In the genomic region with DNA sequence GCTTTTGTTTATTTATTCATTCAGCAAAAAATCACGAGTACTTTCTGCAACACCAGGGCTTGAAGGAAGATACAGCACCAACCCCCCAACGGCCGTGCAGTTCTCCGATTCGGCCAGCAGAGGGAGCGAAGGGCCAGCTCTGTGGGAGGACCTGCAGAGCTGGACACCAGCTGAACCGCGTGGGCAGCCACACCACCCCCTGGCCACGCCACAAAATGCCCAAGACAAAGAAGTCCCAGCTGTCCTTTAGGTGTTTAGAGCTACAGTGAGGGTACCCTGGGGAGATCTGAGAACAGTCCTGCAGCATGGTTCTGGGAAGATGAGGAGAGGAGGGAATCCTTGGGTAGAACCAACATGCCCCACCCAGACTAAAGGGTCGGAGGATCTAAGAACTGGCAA, we compare ENCODE assay signal across 8 cellular contexts.
DNase-seq lines count a peak whose midpoint lies in the region; ATAC-seq and TF ChIP-seq lines count a peak whose summit lies in the region.

No MANE protein-coding gene starts in this region.

- H3K4me3 ChIP-seq in CD4-positive, alpha-beta memory T cell (ENCODE audit: low read length in 2 of 2) = no peak overlapping the region
- H3K4me3 ChIP-seq in SK-N-SH (ENCODE audit: low read depth in 2 of 2, low read length in 1 of 2) (peak overlapping the region in 1 of 2 experiments; percentile 10; a peak in 1 of 4 replicates), upper lobe of left lung (no peak overlapping the region)

- H3K4me2 ChIP-seq in SK-N-SH = no peak overlapping the region

- peak overlapping the region in 1 of 8 donors; percentile 23 for H3K4me3 Mint-ChIP-seq in CD4-positive, alpha-beta memory T cell
- H3K4me3 Mint-ChIP-seq in activated naive CD4-positive, alpha-beta T cell treated with anti-CD3 and anti-CD28 coated beads for 36 hours = no peak overlapping the region

- TF ChIP-seq CTCF in SK-N-SH (IDR thresholded peaks at IDR 0.05) = peak; percentile 96
- TF ChIP-seq CTCF in upper lobe of left lung (IDR thresholded peaks at IDR 0.05) = peak; percentile 88 to 99 (median 94)

- no peak overlapping the region for H2AFZ ChIP-seq in SK-N-SH (ENCODE audit: low read depth)

- DNase-seq in CD4-positive, alpha-beta memory T cell = peak; percentile 54 to 69 (median 58)
- peak; percentile 85 for DNase-seq in SK-N-SH
- DNase-seq in activated naive CD4-positive, alpha-beta T cell treated with anti-CD3 and anti-CD28 coated beads for 36 hours = peak; percentile 87
- DNase-seq in globus pallidus (ENCODE audit: low spot score) = peak; percentile 74
- peak; percentile 70 for DNase-seq in pons (ENCODE audit: low spot score)
- peak; percentile 84 to 89 for DNase-seq in upper lobe of left lung

- TF ChIP-seq POLR2A in upper lobe of left lung (IDR thresholded peaks at IDR 0.05) = no peak

- H3K36me3 ChIP-seq in CD4-positive, alpha-beta memory T cell (ENCODE audit: insufficient read depth, low read length) = no peaks in the 10 kb centered on the region
- no peaks in the 10 kb centered on the region for H3K36me3 ChIP-seq in SK-N-SH (replicated peaks in 1 of 2; ENCODE audit: control insufficient read depth in 1 of 2, insufficient read depth in 2 of 2, low read length in 1 of 2)
- no peaks in the 10 kb centered on the region for H3K36me3 ChIP-seq in upper lobe of left lung

- no peaks in the 10 kb centered on the region for H3K9me3 ChIP-seq in CD4-positive, alpha-beta memory T cell (ENCODE audit: control insufficient read depth in 1 of 2, low read length in 2 of 2)
- H3K9me3 ChIP-seq in SK-N-SH (no peaks in the 10 kb centered on the region), upper lobe of left lung (no peaks in the 10 kb centered on the region)

- no peaks in the 10 kb centered on the region for H3K9me3 Mint-ChIP-seq in CD4-positive, alpha-beta memory T cell
- H3K9me3 Mint-ChIP-seq in activated naive CD4-positive, alpha-beta T cell treated with anti-CD3 and anti-CD28 coated beads for 36 hours = no peaks in the 10 kb centered on the region

- peak overlapping the region in 3 of 7 donors; percentile 63 to 77 (median 73) for H3K27ac Mint-ChIP-seq in CD4-positive, alpha-beta memory T cell
- no peak overlapping the region for H3K27ac Mint-ChIP-seq in activated naive CD4-positive, alpha-beta T cell treated with anti-CD3 and anti-CD28 coated beads for 36 hours

- H3F3A ChIP-seq in SK-N-SH (replicated peaks; ENCODE audit: insufficient read depth) = peaks cover 4% of the 10 kb centered on the region

- TF ChIP-seq RAD21 in Ishikawa (IDR thresholded peaks at IDR 0.05; ENCODE audit: low read depth) = peak; percentile 97
- peak; percentile 96 for TF ChIP-seq RAD21 in SK-N-SH (IDR thresholded peaks at IDR 0.05; ENCODE audit: low read length)

- no peaks in the 10 kb centered on the region for H3K79me2 ChIP-seq in SK-N-SH (ENCODE audit: insufficient read depth)

- H3K27me3 ChIP-seq in CD4-positive, alpha-beta memory T cell (ENCODE audit: insufficient read depth, low read length) = no peaks in the 10 kb centered on the region
- H3K27me3 ChIP-seq in SK-N-SH (ENCODE audit: insufficient read depth) = no peaks in the 10 kb centered on the region
- H3K27me3 ChIP-seq in upper lobe of left lung = no peaks in the 10 kb centered on the region

- no peak overlapping the region for H3K9ac ChIP-seq in SK-N-SH

- intact Hi-C loops in CD4-positive, alpha-beta memory T cell (cut with micrococcal nuclease) = loop anchor here (1.0 to 2.0 kb wide), 5 partner anchors 82 to 432 kb away; a partner anchor contains a TSS
- intact Hi-C loops in activated naive CD4-positive, alpha-beta T cell treated with anti-CD3 and anti-CD28 coated beads for 36 hours (cut with micrococcal nuclease) = loop anchor here (1.0 to 2.0 kb wide), 7 partner anchors 83 to 432 kb away; a partner anchor contains a TSS

- CTCF ChIA-PET in CD4-positive, alpha-beta memory T cell (lab: Charles Lee; ENCODE audit: partially characterized antibody) = interaction anchor here (0.7 to 8.1 kb wide), 36 partner anchors 9 to 433 kb away, joined by 3 to 175 read pairs (median 4); a partner anchor contains a TSS
- CTCF ChIA-PET in SK-N-SH (lab: Yijun Ruan, JAX) = interaction anchor here (0.6 to 9.6 kb wide), 53 partner anchors 9 to 443 kb away, joined by 3 to 201 read pairs (median 5); a partner anchor contains a TSS
- CTCF ChIA-PET in activated naive CD4-positive, alpha-beta T cell treated with anti-CD3 and anti-CD28 coated beads for 36 hours (lab: Charles Lee) = interaction anchor here (0.7 to 4.4 kb wide), 36 partner anchors 9 to 434 kb away, joined by 3 to 19 read pairs (median 4); a partner anchor contains a TSS

- H3K36me3 Mint-ChIP-seq in CD4-positive, alpha-beta memory T cell = no peaks in the 10 kb centered on the region
- H3K36me3 Mint-ChIP-seq in activated naive CD4-positive, alpha-beta T cell treated with anti-CD3 and anti-CD28 coated beads for 36 hours (ENCODE audit: low read depth) = no peaks in the 10 kb centered on the region

- WGBS in SK-N-SH (ENCODE audit: low lambda C conversion rate) = 20% methylated on average over 5 of the region's 10 CpGs
- WGBS in upper lobe of left lung, 2 donors = 9 to 11% methylated on average over 10 of the region's 10 CpGs

- POLR2A ChIA-PET in CD4-positive, alpha-beta memory T cell (lab: Charles Lee; ENCODE audit: partially characterized antibody) = interaction anchor here (1.3 kb wide), 1 partner anchor 9 kb away, joined by 3 read pairs; no protein-coding TSS in a partner anchor
- POLR2A ChIA-PET in SK-N-SH (lab: Yijun Ruan, JAX) = no interaction called here

- no peaks in the 10 kb centered on the region for H4K20me1 ChIP-seq in SK-N-SH (ENCODE audit: insufficient read depth)

- TF ChIP-seq EP300 in Ishikawa (IDR thresholded peaks at IDR 0.05; ENCODE audit: borderline replicate concordance) (0 out of 2 replicates have a peak, but pooled peaks have one; percentile 13), SK-N-SH (IDR thresholded peaks at IDR 0.05; ENCODE audit: borderline replicate concordance in 1 of 2, low read depth in 1 of 2, low read length in 1 of 2) (no peak), upper lobe of left lung (IDR thresholded peaks at IDR 0.05) (no peak)

- ATAC-seq in GM19452 (IDR thresholded peaks at IDR 0.05; ENCODE audit: unreplicated experiment) (peak; percentile 73), upper lobe of left lung (ENCODE audit: low FRiP score in 2 of 2) (peak; percentile 92 to 96)

- no peak overlapping the region for H3K27ac ChIP-seq in CD4-positive, alpha-beta memory T cell (ENCODE audit: low read depth, low read length)
- no peak overlapping the region for H3K27ac ChIP-seq in SK-N-SH (ENCODE audit: low read depth in 2 of 2, low read length in 1 of 2)
- no peak overlapping the region for H3K27ac ChIP-seq in upper lobe of left lung

- H3K4me1 ChIP-seq in CD4-positive, alpha-beta memory T cell (ENCODE audit: insufficient read depth, low read length) = peaks cover 4% of the 10 kb centered on the region
- H3K4me1 ChIP-seq in SK-N-SH (ENCODE audit: control insufficient read depth in 1 of 2, insufficient read depth in 2 of 2, low read depth in 1 of 2, low read length in 1 of 2) (peaks cover 4% of the 10 kb centered on the region in 2 experiments; a peak in 1 of 4 replicates), upper lobe of left lung (peaks cover 0 to 8% (median 4%) of the 10 kb centered on the region in 4 donors)

- H3K9me2 ChIP-seq in SK-N-SH = no peaks in the 10 kb centered on the region

- peaks cover 4 to 11% (median 6%) of the 10 kb centered on the region in 4 donors for H3K4me1 Mint-ChIP-seq in CD4-positive, alpha-beta memory T cell
- peaks cover 3% of the 10 kb centered on the region for H3K4me1 Mint-ChIP-seq in activated naive CD4-positive, alpha-beta T cell treated with anti-CD3 and anti-CD28 coated beads for 36 hours (ENCODE audit: low read depth)

- no peaks in the 10 kb centered on the region for H3K27me3 Mint-ChIP-seq in CD4-positive, alpha-beta memory T cell
- no peaks in the 10 kb centered on the region for H3K27me3 Mint-ChIP-seq in activated naive CD4-positive, alpha-beta T cell treated with anti-CD3 and anti-CD28 coated beads for 36 hours (ENCODE audit: low read depth)

TF ChIP-seq in Ishikawa, 13 proteins besides CTCF, POLR2A, EP300 and RAD21 (continues in another document):
- TF ChIP-seq, protein P1, sequence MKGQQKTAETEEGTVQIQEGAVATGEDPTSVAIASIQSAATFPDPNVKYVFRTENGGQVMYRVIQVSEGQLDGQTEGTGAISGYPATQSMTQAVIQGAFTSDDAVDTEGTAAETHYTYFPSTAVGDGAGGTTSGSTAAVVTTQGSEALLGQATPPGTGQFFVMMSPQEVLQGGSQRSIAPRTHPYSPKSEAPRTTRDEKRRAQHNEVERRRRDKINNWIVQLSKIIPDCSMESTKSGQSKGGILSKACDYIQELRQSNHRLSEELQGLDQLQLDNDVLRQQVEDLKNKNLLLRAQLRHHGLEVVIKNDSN (IDR thresholded peaks at IDR 0.05) = no peak
- TF ChIP-seq, protein P2, sequence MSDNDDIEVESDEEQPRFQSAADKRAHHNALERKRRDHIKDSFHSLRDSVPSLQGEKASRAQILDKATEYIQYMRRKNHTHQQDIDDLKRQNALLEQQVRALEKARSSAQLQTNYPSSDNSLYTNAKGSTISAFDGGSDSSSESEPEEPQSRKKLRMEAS (IDR thresholded peaks at IDR 0.05) = peak; percentile 73
- no peak for TF ChIP-seq CREB1 (IDR thresholded peaks at IDR 0.05; ENCODE audit: low read depth)
- peak; percentile 63; the same call in 1 of the 2 replicates for TF ChIP-seq EGR1 (IDR thresholded peaks at IDR 0.05)
- TF ChIP-seq TAF1 (IDR thresholded peaks at IDR 0.05; ENCODE audit: low read depth) = no peak
- TF ChIP-seq TEAD4 (IDR thresholded peaks at IDR 0.05) = 0 out of 2 replicates have a peak, but pooled peaks have one; percentile 15
- TF ChIP-seq YY1 (IDR thresholded peaks at IDR 0.05; ENCODE audit: low read depth) = no peak

TF ChIP-seq in SK-N-SH, 30 proteins besides CTCF, POLR2A, EP300 and RAD21 (continues in another document):
- TF ChIP-seq, protein P3, sequence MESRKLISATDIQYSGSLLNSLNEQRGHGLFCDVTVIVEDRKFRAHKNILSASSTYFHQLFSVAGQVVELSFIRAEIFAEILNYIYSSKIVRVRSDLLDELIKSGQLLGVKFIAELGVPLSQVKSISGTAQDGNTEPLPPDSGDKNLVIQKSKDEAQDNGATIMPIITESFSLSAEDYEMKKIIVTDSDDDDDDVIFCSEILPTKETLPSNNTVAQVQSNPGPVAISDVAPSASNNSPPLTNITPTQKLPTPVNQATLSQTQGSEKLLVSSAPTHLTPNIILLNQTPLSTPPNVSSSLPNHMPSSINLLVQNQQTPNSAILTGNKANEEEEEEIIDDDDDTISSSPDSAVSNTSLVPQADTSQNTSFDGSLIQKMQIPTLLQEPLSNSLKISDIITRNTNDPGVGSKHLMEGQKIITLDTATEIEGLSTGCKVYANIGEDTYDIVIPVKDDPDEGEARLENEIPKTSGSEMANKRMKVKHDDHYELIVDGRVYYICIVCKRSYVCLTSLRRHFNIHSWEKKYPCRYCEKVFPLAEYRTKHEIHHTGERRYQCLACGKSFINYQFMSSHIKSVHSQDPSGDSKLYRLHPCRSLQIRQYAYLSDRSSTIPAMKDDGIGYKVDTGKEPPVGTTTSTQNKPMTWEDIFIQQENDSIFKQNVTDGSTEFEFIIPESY (IDR thresholded peaks at IDR 0.05; ENCODE audit: borderline replicate concordance, low read depth) = no peak
